Comparison of ENCODE assay signal across 39 cellular contexts in genomic region chr2:1187189-1187588, GRCh38.
"Had no signal": no experiment of that assay in that cellular context is flagged by ENCODE, and none has a peak within 500 bp of the region (broad histone marks: within the 10 kb centered on the region; RNA-seq: fewer than 3 reads in every experiment).

No MANE protein-coding gene starts in this region.

- H3K9me3 Mint-ChIP-seq: activated naive CD4-positive, alpha-beta T cell treated with anti-CD3 and anti-CD28 coated beads, Interleukin-2, amount 50 U/mL, for 24 hours; central memory CD8-positive, alpha-beta T cell had no signal

- H3K4me1 Mint-ChIP-seq: activated naive CD4-positive, alpha-beta T cell treated with anti-CD3 and anti-CD28 coated beads, Interleukin-2, amount 10 ng/mL, durations not matched to agents 7 days and 5 days; activated naive CD4-positive, alpha-beta T cell treated with anti-CD3 and anti-CD28 coated beads, Interleukin-2, amount 50 U/mL, for 24 hours; activated naive CD8-positive, alpha-beta T cell treated with anti-CD3 and anti-CD28 coated beads, Interleukin-2, amount 10 ng/mL, durations not matched to agents 7 days and 5 days; activated naive CD8-positive, alpha-beta T cell treated with anti-CD3 and anti-CD28 coated beads, Interleukin-2, amount 50 U/mL, for 24 hours; activated T-helper 17 cell treated with anti-CD3 and anti-CD28 coated beads, Interleukin-2, amount 50 U/mL, for 72 hours; brain; central memory CD8-positive, alpha-beta T cell had no signal

- H3K27me3 ChIP-seq: adrenal gland, ascending aorta, body of pancreas, brain microvascular endothelial cell, breast epithelium, cardiac muscle cell, colonic mucosa had no signal

- H3K27me3 Mint-ChIP-seq: activated naive CD4-positive, alpha-beta T cell treated with anti-CD3 and anti-CD28 coated beads, Interleukin-2, amount 10 ng/mL, durations not matched to agents 7 days and 5 days; activated naive CD4-positive, alpha-beta T cell treated with anti-CD3 and anti-CD28 coated beads, Interleukin-2, amount 50 U/mL, for 24 hours; activated naive CD8-positive, alpha-beta T cell; activated naive CD8-positive, alpha-beta T cell treated with anti-CD3 and anti-CD28 coated beads for 36 hours; activated naive CD8-positive, alpha-beta T cell treated with anti-CD3 and anti-CD28 coated beads, Interleukin-2, amount 10 ng/mL, durations not matched to agents 7 days and 5 days; activated naive CD8-positive, alpha-beta T cell treated with anti-CD3 and anti-CD28 coated beads, Interleukin-2, amount 50 U/mL, for 24 hours; activated T-helper 17 cell treated with anti-CD3 and anti-CD28 coated beads, Interleukin-2, amount 50 U/mL, for 72 hours; brain; central memory CD8-positive, alpha-beta T cell had no signal

- H3K27ac Mint-ChIP-seq: activated naive CD4-positive, alpha-beta T cell treated with anti-CD3 and anti-CD28 coated beads for 36 hours; activated naive CD4-positive, alpha-beta T cell treated with anti-CD3 and anti-CD28 coated beads, Interleukin-2, amount 10 ng/mL, durations not matched to agents 7 days and 5 days; activated naive CD4-positive, alpha-beta T cell treated with anti-CD3 and anti-CD28 coated beads, Interleukin-2, amount 50 U/mL, for 24 hours; activated naive CD4-positive, alpha-beta T cell treated with anti-CD3 and anti-CD28 coated beads, Interleukin-2, amount 50 U/mL, for 72 hours; activated naive CD8-positive, alpha-beta T cell; activated naive CD8-positive, alpha-beta T cell treated with anti-CD3 and anti-CD28 coated beads for 36 hours; activated naive CD8-positive, alpha-beta T cell treated with anti-CD3 and anti-CD28 coated beads, Interleukin-2, amount 10 ng/mL, durations not matched to agents 7 days and 5 days; activated naive CD8-positive, alpha-beta T cell treated with anti-CD3 and anti-CD28 coated beads, Interleukin-2, amount 50 U/mL, for 24 hours; activated T-cell treated with anti-CD3 and anti-CD28 coated beads, Interleukin-2, amount 50 U/mL, for 72 hours; activated T-helper 1 cell treated with anti-CD3 and anti-CD28 coated beads, Interleukin-12 subunit alpha, Interleukin-12 subunit beta, Interleukin-2, Interleukin-4 antibody, amounts not matched to agents 30 ng/mL and 10 ng/mL and 1 ng/mL, durations not matched to agents 14 hours and 24 hours and 36 hours; activated T-helper 17 cell treated with anti-CD3 and anti-CD28 coated beads, Interleukin-2, amount 50 U/mL, for 72 hours; activated T-helper 2 cell treated with anti-CD3 and anti-CD28 coated beads, Interferon-gamma antibody, Interleukin-2, Interleukin-4, amounts not matched to agents 10 μg/mL and 5 μg/mL and 100 μg/mL, durations not matched to agents 14 hours and 24 hours and 36 hours; brain had no signal

- H3K27ac ChIP-seq: adrenal gland, ascending aorta, body of pancreas, brain microvascular endothelial cell, breast epithelium, cardiac muscle cell, colonic mucosa had no signal

- H3K4me1 ChIP-seq: adrenal gland, ascending aorta, body of pancreas, breast epithelium, colonic mucosa had no signal

- H3K36me3 ChIP-seq: adrenal gland, ascending aorta, brain microvascular endothelial cell, breast epithelium, cardiac muscle cell, colonic mucosa had no signal

- H3K9me3 ChIP-seq: adrenal gland, ascending aorta, breast epithelium, colonic mucosa had no signal

- DNase-seq: activated effector memory CD4-positive, alpha-beta T cell treated with anti-CD3 and anti-CD28 coated beads, Interleukin-2, amount 50 U/mL, for 16 hours; activated effector memory CD4-positive, alpha-beta T cell treated with Interleukin-2 at 50 U/mL for 16 hours; activated gamma-delta T cell; activated gamma-delta T cell treated with Interleukin-2 at 50 U/mL for 16 hours; activated naive CD4-positive, alpha-beta T cell; activated naive CD4-positive, alpha-beta T cell treated with anti-CD3 and anti-CD28 coated beads for 36 hours; activated naive CD4-positive, alpha-beta T cell treated with anti-CD3 and anti-CD28 coated beads, Interleukin-2, amount 10 ng/mL, durations not matched to agents 7 days and 5 days; activated naive CD4-positive, alpha-beta T cell treated with anti-CD3 and anti-CD28 coated beads, Interleukin-2, amount 50 U/mL, for 16 hours; activated naive CD4-positive, alpha-beta T cell treated with Interleukin-2 at 50 U/mL for 16 hours; activated naive CD8-positive, alpha-beta T cell treated with anti-CD3 and anti-CD28 coated beads for 36 hours; activated naive CD8-positive, alpha-beta T cell treated with anti-CD3 and anti-CD28 coated beads, Interleukin-2, amount 10 ng/mL, durations not matched to agents 7 days and 5 days; activated naive CD8-positive, alpha-beta T cell treated with anti-CD3 and anti-CD28 coated beads, Interleukin-2, amount 50 U/mL, for 24 hours; activated T-cell treated with anti-CD3 and anti-CD28 coated beads, Interleukin-2, amount 50 U/mL, for 48 hours; activated T-cell treated with anti-CD3 and anti-CD28 coated beads, Interleukin-2, amount 50 U/mL, for 72 hours; adrenal gland; amniotic stem cell; amygdala; anterior cingulate cortex; aorta; body of pancreas; brain microvascular endothelial cell; caudate nucleus; central memory CD4-positive, alpha-beta T cell; cerebellar nuclear complex; colonic mucosa had no signal

- ATAC-seq: activated naive CD4-positive, alpha-beta T cell treated with anti-CD3 and anti-CD28 coated beads, Interleukin-2, amount 50 U/mL, for 72 hours; activated naive CD8-positive, alpha-beta T cell treated with anti-CD3 and anti-CD28 coated beads, Interleukin-2, amount 50 U/mL, for 24 hours; activated T-cell treated with anti-CD3 and anti-CD28 coated beads, Interleukin-2, amount 50 U/mL, for 72 hours; activated T-helper 17 cell treated with anti-CD3 and anti-CD28 coated beads, Interleukin-2, amount 50 U/mL, for 72 hours; body of pancreas had no signal

- H3K4me3 Mint-ChIP-seq: activated naive CD4-positive, alpha-beta T cell treated with anti-CD3 and anti-CD28 coated beads for 36 hours; activated naive CD4-positive, alpha-beta T cell treated with anti-CD3 and anti-CD28 coated beads, Interleukin-2, amount 10 ng/mL, durations not matched to agents 7 days and 5 days; activated naive CD4-positive, alpha-beta T cell treated with anti-CD3 and anti-CD28 coated beads, Interleukin-2, amount 50 U/mL, for 24 hours; activated naive CD8-positive, alpha-beta T cell; activated naive CD8-positive, alpha-beta T cell treated with anti-CD3 and anti-CD28 coated beads for 36 hours; activated naive CD8-positive, alpha-beta T cell treated with anti-CD3 and anti-CD28 coated beads, Interleukin-2, amount 10 ng/mL, durations not matched to agents 7 days and 5 days; activated naive CD8-positive, alpha-beta T cell treated with anti-CD3 and anti-CD28 coated beads, Interleukin-2, amount 50 U/mL, for 24 hours; activated T-cell treated with anti-CD3 and anti-CD28 coated beads, Interleukin-2, amount 50 U/mL, for 72 hours; activated T-helper 1 cell treated with anti-CD3 and anti-CD28 coated beads, Interleukin-12 subunit alpha, Interleukin-12 subunit beta, Interleukin-2, Interleukin-4 antibody, amounts not matched to agents 30 ng/mL and 10 ng/mL and 1 ng/mL, durations not matched to agents 14 hours and 24 hours and 36 hours; activated T-helper 17 cell treated with anti-CD3 and anti-CD28 coated beads, Interleukin-2, amount 50 U/mL, for 72 hours; brain; central memory CD8-positive, alpha-beta T cell had no signal

- H3K4me3 ChIP-seq: adrenal gland, ascending aorta, body of pancreas, breast epithelium, cardiac muscle cell, colonic mucosa had no signal

- H3K36me3 Mint-ChIP-seq: activated naive CD4-positive, alpha-beta T cell treated with anti-CD3 and anti-CD28 coated beads, Interleukin-2, amount 10 ng/mL, durations not matched to agents 7 days and 5 days had no signal

- FAIRE-seq: astrocyte, bronchial epithelial cell, colon had no signal
